Comparison of ENCODE assay signal across 1 cellular context in genomic region chr6:168441434-168442391, GRCh38.
A peak's percentile ranks its signal among the peaks of the same experiment; 100 is the strongest.
TF ChIP-seq lines count a peak whose summit lies in the region.

No MANE protein-coding gene starts in this region.

TF ChIP-seq in H1, 55 proteins besides CTCF, POLR2A, EP300 and RAD21 (continued from another document):
- TF ChIP-seq, protein P1, sequence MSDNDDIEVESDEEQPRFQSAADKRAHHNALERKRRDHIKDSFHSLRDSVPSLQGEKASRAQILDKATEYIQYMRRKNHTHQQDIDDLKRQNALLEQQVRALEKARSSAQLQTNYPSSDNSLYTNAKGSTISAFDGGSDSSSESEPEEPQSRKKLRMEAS (IDR thresholded peaks at IDR 0.05): peak; percentile 75
- no peak for TF ChIP-seq USF2 (IDR thresholded peaks at IDR 0.05; ENCODE audit: low read length)
- peak; percentile 69; the same call in 1 of the 2 replicates for TF ChIP-seq SUZ12 (IDR thresholded peaks at IDR 0.05; ENCODE audit: low read length)
